16 cellular contexts compared by ENCODE assay signal in genomic region chr4:17055788-17056187, GRCh38.
DNase-seq lines count a peak whose midpoint lies in the region; ATAC-seq and TF ChIP-seq lines count a peak whose summit lies in the region.
"Had no signal": no experiment of that assay in that cellular context is flagged by ENCODE, and none has a peak within 500 bp of the region (broad histone marks: within the 10 kb centered on the region; RNA-seq: fewer than 3 reads in every experiment).

No MANE protein-coding gene starts in this region.

- no peaks in the 10 kb centered on the region for H4K20me1 ChIP-seq in GM23248 (ENCODE audit: insufficient read depth)

- POLR2A ChIA-PET in RWPE1 (lab: Yijun Ruan, JAX; ENCODE audit: low non-redundant PET): no interaction called here

- ATAC-seq in esophagus mucosa: peak; percentile 92
- no peak for ATAC-seq in HG03460 (IDR thresholded peaks at IDR 0.05; ENCODE audit: unreplicated experiment)
- no peak for ATAC-seq in GM18505 (IDR thresholded peaks at IDR 0.05; ENCODE audit: unreplicated experiment)
- ATAC-seq in HG02571 (IDR thresholded peaks at IDR 0.05; ENCODE audit: unreplicated experiment): no peak
- no peak for ATAC-seq in GM18907 (IDR thresholded peaks at IDR 0.05; ENCODE audit: unreplicated experiment)
- ATAC-seq: gastroesophageal sphincter, left lobe of liver had no signal

- CTCF ChIA-PET in RWPE1 (lab: Yijun Ruan, JAX): no interaction called here

- TF ChIP-seq POLR2A in GM18505 (IDR thresholded peaks at IDR 0.05; ENCODE audit: borderline replicate concordance, extremely low read depth, insufficient read depth, insufficient read length): no peak

- in situ Hi-C loops in GM23248 (cut with MboI): no loop called here

- WGBS in GM23248 (ENCODE audit: low coverage in 1 of 2, low lambda C conversion rate in 2 of 2, missing lambda C conversion rate in 2 of 2), 2 experiments: 67 to 71% methylated on average over 2 of the region's 2 CpGs

- no peaks in the 10 kb centered on the region for H3K27me3 ChIP-seq in GM23248 (replicated peaks; ENCODE audit: insufficient read depth)
- H3K27me3 ChIP-seq: gastroesophageal sphincter had no signal

- no peaks in the 10 kb centered on the region for H3K9me2 ChIP-seq in GM23248 (ENCODE audit: insufficient read depth)

- TF ChIP-seq CTCF in RWPE1 (conservative IDR thresholded peaks at IDR 0.05; ENCODE audit: low read depth): no peak

- no peak overlapping the region for H3K4me3 ChIP-seq in GM23248
- H3K4me3 ChIP-seq: gastroesophageal sphincter, SK-N-MC had no signal

- H3K4me2 ChIP-seq in GM23248 (ENCODE audit: unreplicated experiment): peak overlapping the region; percentile 22

- H3K36me3 ChIP-seq in GM23248 (ENCODE audit: low read depth): no peaks in the 10 kb centered on the region
- H3K36me3 ChIP-seq: gastroesophageal sphincter had no signal

- H3K79me2 ChIP-seq in GM23248 (ENCODE audit: insufficient read depth): no peaks in the 10 kb centered on the region

- peak overlapping the region; percentile 68 for H2AFZ ChIP-seq in GM23248

- no peaks in the 10 kb centered on the region for H3K9me3 ChIP-seq in GM23248 (ENCODE audit: low read depth)
- H3K9me3 ChIP-seq: gastroesophageal sphincter had no signal

- H3F3A ChIP-seq in GM23248 (ENCODE audit: insufficient read depth): peaks cover 39% of the 10 kb centered on the region

- DNase-seq in GM23248: peak; percentile 95
- DNase-seq in RWPE1 (ENCODE audit: low spot score): peak; percentile 52
- peak; percentile 31 for DNase-seq in pons (ENCODE audit: low spot score)
- DNase-seq: activated CD4-positive, alpha-beta T cell treated with anti-CD3 and anti-CD28 coated beads, Interleukin-2, amount 10 ng/mL, durations not matched to agents 24 days and 14 days; cerebellar nuclear complex; NCI-H1092 treated with DMSO at 0.1 percent for 48 hours; NCI-H524 treated with DMSO at 0.1 percent for 48 hours; stimulated activated naive CD4-positive, alpha-beta T cell treated with Interleukin-2 at 50 U/mL for 16 hours had no signal

- H3K27ac ChIP-seq in GM23248 (peak overlapping the region; percentile 48), RWPE1 (no peak overlapping the region)
- H3K27ac ChIP-seq: gastroesophageal sphincter, SK-N-MC had no signal

- H3K4me1 ChIP-seq in GM23248 (ENCODE audit: insufficient read depth): peaks cover 50% of the 10 kb centered on the region

- H3K9ac ChIP-seq in GM23248: no peak overlapping the region

Comparison
In these comparisons a context has a peak if more than half of its experiments do, and no peak if none do; other contexts are left out.
1. DNase-seq: peak in every context shown above with its lines; median percentile 95 in GM23248; 52 in RWPE1; 31 in pons.